Comparison of ENCODE assay signal across 22 cellular contexts in genomic region chr5:78811121-78811832, GRCh38.
"Had no signal": no experiment of that assay in that cellular context is flagged by ENCODE, and none has a peak within 500 bp of the region (broad histone marks: within the 10 kb centered on the region; RNA-seq: fewer than 3 reads in every experiment).

No MANE protein-coding gene starts in this region.

- ATAC-seq: activated CD8-positive, alpha-beta T cell treated with anti-CD3 and anti-CD28 coated beads, Interleukin-2, amount 10 ng/mL, durations not matched to agents 7 days and 5 days; activated naive CD8-positive, alpha-beta T cell treated with anti-CD3 and anti-CD28 coated beads, Interleukin-2, amount 50 U/mL, for 24 hours; effector memory CD8-positive, alpha-beta T cell; heart right ventricle; natural killer cell treated with Interleukin-12 subunit alpha and Interleukin-12 subunit beta and Interleukin-15 and Interleukin-18, amount 100 ng/mL, for 72 hours; T-cell had no signal

- H3K27me3 Mint-ChIP-seq: activated naive CD8-positive, alpha-beta T cell treated with anti-CD3 and anti-CD28 coated beads, Interleukin-2, amount 50 U/mL, for 24 hours; effector memory CD8-positive, alpha-beta T cell; memory B cell; natural killer cell treated with Interleukin-12 subunit alpha and Interleukin-12 subunit beta and Interleukin-15 and Interleukin-18, amount 100 ng/mL, for 72 hours; stimulated activated naive CD8-positive, alpha-beta T cell treated with anti-CD3 and anti-CD28 coated beads, Interleukin-15, Interleukin-2, amounts not matched to agents 100 ng/mL and 50 ng/mL, for 24 hours; T-cell had no signal

- H3K4me3 ChIP-seq: heart right ventricle, left ventricle myocardium inferior, ovary, testis had no signal

- H3K27me3 ChIP-seq: heart right ventricle, ovary, testis had no signal

- H3K4me3 Mint-ChIP-seq: activated CD8-positive, alpha-beta T cell treated with anti-CD3 and anti-CD28 coated beads, Interleukin-2, amount 10 ng/mL, durations not matched to agents 7 days and 5 days; activated naive CD8-positive, alpha-beta T cell treated with anti-CD3 and anti-CD28 coated beads, Interleukin-2, amount 50 U/mL, for 24 hours; effector memory CD8-positive, alpha-beta T cell; memory B cell; natural killer cell treated with Interleukin-12 subunit alpha and Interleukin-12 subunit beta and Interleukin-15 and Interleukin-18, amount 100 ng/mL, for 72 hours; stimulated activated naive CD8-positive, alpha-beta T cell treated with anti-CD3 and anti-CD28 coated beads, Interleukin-15, Interleukin-2, amounts not matched to agents 100 ng/mL and 50 ng/mL, for 24 hours; T-cell had no signal

- H3K4me1 Mint-ChIP-seq: activated naive CD8-positive, alpha-beta T cell treated with anti-CD3 and anti-CD28 coated beads, Interleukin-2, amount 50 U/mL, for 24 hours; T-cell had no signal

- H3K27ac ChIP-seq: left ventricle myocardium inferior, ovary, testis, VCaP had no signal

- H3K9me3 Mint-ChIP-seq: activated naive CD8-positive, alpha-beta T cell treated with anti-CD3 and anti-CD28 coated beads, Interleukin-2, amount 50 U/mL, for 24 hours; effector memory CD8-positive, alpha-beta T cell; memory B cell; natural killer cell treated with Interleukin-12 subunit alpha and Interleukin-12 subunit beta and Interleukin-15 and Interleukin-18, amount 100 ng/mL, for 72 hours; stimulated activated naive CD8-positive, alpha-beta T cell treated with anti-CD3 and anti-CD28 coated beads, Interleukin-15, Interleukin-2, amounts not matched to agents 100 ng/mL and 50 ng/mL, for 24 hours; T-cell had no signal

- H3K27ac Mint-ChIP-seq: activated CD8-positive, alpha-beta T cell treated with anti-CD3 and anti-CD28 coated beads, Interleukin-2, amount 10 ng/mL, durations not matched to agents 7 days and 5 days; activated naive CD8-positive, alpha-beta T cell treated with anti-CD3 and anti-CD28 coated beads, Interleukin-2, amount 50 U/mL, for 24 hours; effector memory CD8-positive, alpha-beta T cell; memory B cell; natural killer cell treated with Interleukin-12 subunit alpha and Interleukin-12 subunit beta and Interleukin-15 and Interleukin-18, amount 100 ng/mL, for 72 hours; T-cell had no signal

- H3K9me3 ChIP-seq: heart right ventricle, ovary, testis had no signal

- DNase-seq: activated CD4-positive, alpha-beta T cell treated with anti-CD3 and anti-CD28 coated beads for 48 hours; activated CD8-positive, alpha-beta memory T cell treated with anti-CD3 and anti-CD28 coated beads, Interleukin-2, amount 50 U/mL, for 48 hours; activated CD8-positive, alpha-beta T cell treated with anti-CD3 and anti-CD28 coated beads, Interleukin-2, amount 10 ng/mL, durations not matched to agents 7 days and 5 days; activated naive CD4-positive, alpha-beta T cell treated with Interleukin-2 at 50 U/mL for 16 hours; activated naive CD8-positive, alpha-beta T cell treated with anti-CD3 and anti-CD28 coated beads, Interleukin-2, amount 50 U/mL, for 24 hours; central memory CD4-positive, alpha-beta T cell; cortex of kidney; effector memory CD8-positive, alpha-beta T cell; erythroblast; heart right ventricle; kidney; left ventricle myocardium inferior; ovary; stimulated activated CD4-positive, alpha-beta T cell treated with anti-CD3 and anti-CD28 coated beads, Interleukin-15, amount 100 ng/mL, for 24 hours; stimulated activated CD4-positive, alpha-beta T cell treated with anti-CD3 and anti-CD28 coated beads, Interleukin-4, amount 100 ng/mL, for 24 hours; T-cell; T1000; testis had no signal

- H3K36me3 Mint-ChIP-seq: natural killer cell treated with Interleukin-12 subunit alpha and Interleukin-12 subunit beta and Interleukin-15 and Interleukin-18, amount 100 ng/mL, for 72 hours had no signal

- H3K36me3 ChIP-seq: heart right ventricle, left ventricle myocardium inferior, ovary had no signal
